Comparison of ENCODE assay signal across 8 cellular contexts in the genomic region with DNA sequence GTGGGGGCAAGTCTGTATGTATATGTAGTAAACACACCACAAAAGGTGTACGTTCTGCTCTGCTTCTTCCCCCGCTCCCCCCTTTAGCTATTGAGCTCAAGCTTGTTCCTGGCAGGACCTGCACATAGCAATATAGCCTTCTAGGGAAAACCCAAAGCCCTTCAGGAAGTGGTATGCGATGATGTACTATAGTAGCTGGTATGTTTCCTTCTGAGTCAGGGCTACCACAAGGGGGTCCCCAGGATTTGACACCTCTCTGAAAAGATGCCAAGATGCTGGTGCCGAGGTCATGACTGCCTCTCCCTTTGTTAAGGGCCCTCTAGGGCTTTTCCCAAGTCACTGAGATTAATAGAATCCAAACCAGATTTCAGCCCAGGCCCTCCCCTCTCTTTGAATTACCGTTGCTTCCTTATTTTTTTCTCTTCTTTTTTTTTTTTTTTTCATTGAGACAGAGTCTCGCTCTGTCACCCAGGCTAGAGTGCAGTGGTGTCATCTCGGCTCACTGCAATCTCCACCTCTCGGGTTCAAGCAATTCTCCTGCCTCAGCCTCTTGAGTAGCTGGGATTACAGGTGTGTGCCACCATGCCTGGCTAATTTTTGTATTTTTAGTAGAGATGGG.
DNase-seq lines count a peak whose midpoint lies in the region; ATAC-seq and TF ChIP-seq lines count a peak whose summit lies in the region.

No MANE protein-coding gene starts in this region.

- H3K4me3 Mint-ChIP-seq in T-cell (peak overlapping the region in 1 of 3 donors; percentile 64), endothelial cell (ENCODE audit: unreplicated experiment) (no peak overlapping the region)

- H3K4me1 Mint-ChIP-seq in T-cell (peaks cover 73 to 84% (median 77%) of the 10 kb centered on the region in 3 donors), endothelial cell (ENCODE audit: unreplicated experiment) (no peaks in the 10 kb centered on the region)

- H3K27me3 Mint-ChIP-seq in T-cell: no peaks in the 10 kb centered on the region
- H3K27me3 Mint-ChIP-seq in endothelial cell (ENCODE audit: unreplicated experiment): no peaks in the 10 kb centered on the region

- peak; percentile 36 for DNase-seq in EL
- DNase-seq in T-cell: peak in 33 of 34 experiments; percentile 37 to 89 (median 76)
- peak; percentile 62 for DNase-seq in choroid plexus epithelial cell (ENCODE audit: low read depth)
- DNase-seq in SJCRH30: no peak
- DNase-seq in endothelial cell (ENCODE audit: low spot score): no peak
- DNase-seq in NOMO-1 (lab: John Stamatoyannopoulos, UW; ENCODE audit: unreplicated experiment in 2 of 2): no peak
- DNase-seq in medulla oblongata (ENCODE audit: extremely low spot score): no peak

- no peaks in the 10 kb centered on the region for H3K36me3 ChIP-seq in SJCRH30

- no peak overlapping the region for H3K27ac ChIP-seq in SJCRH30

- no peaks in the 10 kb centered on the region for H3K4me1 ChIP-seq in SJCRH30

- H3K4me3 ChIP-seq in choroid plexus epithelial cell (ENCODE audit: low read depth, low read length) (no peak overlapping the region), SJCRH30 (no peak overlapping the region)

- H3K36me3 Mint-ChIP-seq in T-cell (peaks cover 20% of the 10 kb centered on the region), endothelial cell (ENCODE audit: low read depth, unreplicated experiment) (peaks cover 6% of the 10 kb centered on the region)

- H3K27ac Mint-ChIP-seq in T-cell: peak overlapping the region; percentile 81 to 86
- H3K27ac Mint-ChIP-seq in endothelial cell (ENCODE audit: unreplicated experiment): no peak overlapping the region

- no peaks in the 10 kb centered on the region for H3K9me3 ChIP-seq in SJCRH30 (replicated peaks)

- H3K9me3 Mint-ChIP-seq in T-cell (peaks cover 14 to 17% (median 15%) of the 10 kb centered on the region in 3 donors), endothelial cell (ENCODE audit: unreplicated experiment) (peaks cover 11% of the 10 kb centered on the region)

- TF ChIP-seq CTCF in choroid plexus epithelial cell (conservative IDR thresholded peaks at IDR 0.05; ENCODE audit: low read depth, low read length) (no peak), endothelial cell (IDR thresholded peaks at IDR 0.05; ENCODE audit: unreplicated experiment) (no peak)

- POLR2A ChIA-PET in T-cell (lab: Charles Lee): interaction anchor here (0.6 to 2.7 kb wide), 9 partner anchors 14 to 204 kb away, joined by 3 to 35 read pairs (median 4); no protein-coding TSS in a partner anchor

- ATAC-seq in GM21717 (IDR thresholded peaks at IDR 0.05; ENCODE audit: unreplicated experiment) (peak; percentile 95), T-cell (replicated peaks in 1 of 4) (peak; percentile 74 to 93 (median 76))

- H3K27me3 ChIP-seq in SJCRH30: no peaks in the 10 kb centered on the region

- CTCF ChIA-PET in T-cell (lab: Charles Lee): interaction anchor here (0.5 to 2.7 kb wide), 24 partner anchors 9 to 513 kb away, joined by 3 to 22 read pairs (median 4); no protein-coding TSS in a partner anchor

Comparison
In these comparisons a context has a peak if more than half of its experiments do, and no peak if none do; other contexts are left out.
1. DNase-seq: peak in EL (single experiment), T-cell (33 of 34) and choroid plexus epithelial cell (single experiment); none in SJCRH30 (0 of 2), endothelial cell (single experiment), NOMO-1 (0 of 2) and medulla oblongata (single experiment).